Comparison of ENCODE assay signal across 12 cellular contexts in the genomic region with DNA sequence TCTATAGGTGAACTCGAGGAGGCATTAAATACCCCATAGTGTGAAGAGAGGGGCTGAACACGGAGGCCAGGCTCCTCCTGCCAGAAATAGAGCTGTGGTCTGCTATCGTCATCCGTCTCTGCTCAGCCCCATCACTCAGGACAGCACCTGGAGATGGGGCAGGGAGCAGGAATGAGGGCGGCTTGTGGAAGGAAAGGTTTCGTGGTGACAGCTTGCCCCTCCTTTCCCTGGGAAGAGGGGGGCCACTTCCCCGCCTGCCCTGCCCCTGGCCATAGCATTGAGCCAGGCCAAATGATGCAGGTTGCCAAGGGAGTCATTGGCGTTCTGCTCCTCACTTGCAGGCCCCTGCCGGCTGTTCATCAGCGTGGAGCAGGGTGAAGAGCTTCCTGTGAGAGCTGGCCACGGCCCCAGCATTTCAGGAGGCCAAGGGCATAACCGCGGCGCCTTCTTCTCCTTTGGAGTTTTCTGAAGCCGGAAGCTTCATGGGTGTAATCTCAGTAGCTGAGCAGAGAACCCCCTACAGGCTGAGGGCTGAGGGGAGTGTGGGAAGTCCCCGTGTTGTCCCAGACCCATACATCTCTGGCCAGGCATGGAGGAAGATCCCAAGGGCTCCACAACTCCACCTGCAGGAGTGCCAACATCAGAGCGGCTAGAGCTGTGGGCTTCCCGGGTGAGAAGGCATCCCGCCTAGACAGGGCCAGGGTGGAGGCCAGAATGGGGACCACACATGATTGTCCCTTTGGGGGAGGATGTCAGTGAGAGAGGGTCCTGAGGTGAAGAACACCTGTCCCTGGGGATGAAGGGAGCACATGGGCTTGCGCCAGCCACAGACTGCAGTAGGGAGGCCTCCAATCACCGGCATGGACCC.
"Had no signal": no experiment of that assay in that cellular context is flagged by ENCODE, and none has a peak within 500 bp of the region (broad histone marks: within the 10 kb centered on the region; RNA-seq: fewer than 3 reads in every experiment).

No MANE protein-coding gene starts in this region.

- H3K27me3 Mint-ChIP-seq: activated CD8-positive, alpha-beta memory T cell treated with anti-CD3 and anti-CD28 coated beads, Interleukin-2, amount 10 ng/mL, durations not matched to agents 7 days and 5 days had no signal

- H3K4me1 Mint-ChIP-seq: activated CD8-positive, alpha-beta memory T cell treated with anti-CD3 and anti-CD28 coated beads, Interleukin-2, amount 10 ng/mL, durations not matched to agents 7 days and 5 days; activated naive CD8-positive, alpha-beta T cell treated with anti-CD3 and anti-CD28 coated beads, Interleukin-2, amount 10 ng/mL, durations not matched to agents 7 days and 5 days; mesothelial cell of epicardium had no signal

- ATAC-seq: activated CD4-positive, CD25-positive, alpha-beta regulatory T cell treated with anti-CD3 and anti-CD28 coated beads, Interleukin-2, amount 50 U/mL, for 24 hours; activated CD8-positive, alpha-beta memory T cell treated with anti-CD3 and anti-CD28 coated beads, Interleukin-2, amount 10 ng/mL, durations not matched to agents 7 days and 5 days had no signal

- H3K36me3 Mint-ChIP-seq: activated CD8-positive, alpha-beta memory T cell treated with anti-CD3 and anti-CD28 coated beads, Interleukin-2, amount 10 ng/mL, durations not matched to agents 7 days and 5 days; activated naive CD8-positive, alpha-beta T cell treated with anti-CD3 and anti-CD28 coated beads, Interleukin-2, amount 10 ng/mL, durations not matched to agents 7 days and 5 days; mesothelial cell of epicardium; naive B cell had no signal

- H3K9me3 Mint-ChIP-seq: activated T-cell treated with anti-CD3 and anti-CD28 coated beads, Interleukin-2, amount 50 U/mL, for 24 hours had no signal

- H3K4me3 Mint-ChIP-seq: activated CD8-positive, alpha-beta memory T cell treated with anti-CD3 and anti-CD28 coated beads, Interleukin-2, amount 10 ng/mL, durations not matched to agents 7 days and 5 days; activated naive CD8-positive, alpha-beta T cell treated with anti-CD3 and anti-CD28 coated beads, Interleukin-2, amount 10 ng/mL, durations not matched to agents 7 days and 5 days; activated T-cell treated with anti-CD3 and anti-CD28 coated beads, Interleukin-2, amount 50 U/mL, for 24 hours; mesothelial cell of epicardium had no signal

- DNase-seq: activated CD4-positive, alpha-beta T cell treated with anti-CD3 and anti-CD28 coated beads, Interleukin-2, amount 50 U/mL, for 4 hours; activated CD8-positive, alpha-beta memory T cell treated with anti-CD3 and anti-CD28 coated beads, Interleukin-2, amount 10 ng/mL, durations not matched to agents 7 days and 5 days; activated gamma-delta T cell; activated naive CD8-positive, alpha-beta T cell treated with anti-CD3 and anti-CD28 coated beads, Interleukin-2, amount 10 ng/mL, durations not matched to agents 7 days and 5 days; activated T-cell treated with anti-CD3 and anti-CD28 coated beads, Interleukin-2, amount 50 U/mL, for 24 hours; heart left ventricle; naive B cell; psoas muscle; stimulated activated CD4-positive, alpha-beta T cell treated with anti-CD3 and anti-CD28 coated beads, Interleukin-4, amount 100 ng/mL, for 4 hours; stomach had no signal

- H3K27ac Mint-ChIP-seq: activated CD8-positive, alpha-beta memory T cell treated with anti-CD3 and anti-CD28 coated beads, Interleukin-2, amount 10 ng/mL, durations not matched to agents 7 days and 5 days; activated naive CD8-positive, alpha-beta T cell treated with anti-CD3 and anti-CD28 coated beads, Interleukin-2, amount 10 ng/mL, durations not matched to agents 7 days and 5 days; activated T-cell treated with anti-CD3 and anti-CD28 coated beads, Interleukin-2, amount 50 U/mL, for 24 hours; mesothelial cell of epicardium; naive B cell had no signal
